ENCODE assay signal across 11 cellular contexts in the genomic region with DNA sequence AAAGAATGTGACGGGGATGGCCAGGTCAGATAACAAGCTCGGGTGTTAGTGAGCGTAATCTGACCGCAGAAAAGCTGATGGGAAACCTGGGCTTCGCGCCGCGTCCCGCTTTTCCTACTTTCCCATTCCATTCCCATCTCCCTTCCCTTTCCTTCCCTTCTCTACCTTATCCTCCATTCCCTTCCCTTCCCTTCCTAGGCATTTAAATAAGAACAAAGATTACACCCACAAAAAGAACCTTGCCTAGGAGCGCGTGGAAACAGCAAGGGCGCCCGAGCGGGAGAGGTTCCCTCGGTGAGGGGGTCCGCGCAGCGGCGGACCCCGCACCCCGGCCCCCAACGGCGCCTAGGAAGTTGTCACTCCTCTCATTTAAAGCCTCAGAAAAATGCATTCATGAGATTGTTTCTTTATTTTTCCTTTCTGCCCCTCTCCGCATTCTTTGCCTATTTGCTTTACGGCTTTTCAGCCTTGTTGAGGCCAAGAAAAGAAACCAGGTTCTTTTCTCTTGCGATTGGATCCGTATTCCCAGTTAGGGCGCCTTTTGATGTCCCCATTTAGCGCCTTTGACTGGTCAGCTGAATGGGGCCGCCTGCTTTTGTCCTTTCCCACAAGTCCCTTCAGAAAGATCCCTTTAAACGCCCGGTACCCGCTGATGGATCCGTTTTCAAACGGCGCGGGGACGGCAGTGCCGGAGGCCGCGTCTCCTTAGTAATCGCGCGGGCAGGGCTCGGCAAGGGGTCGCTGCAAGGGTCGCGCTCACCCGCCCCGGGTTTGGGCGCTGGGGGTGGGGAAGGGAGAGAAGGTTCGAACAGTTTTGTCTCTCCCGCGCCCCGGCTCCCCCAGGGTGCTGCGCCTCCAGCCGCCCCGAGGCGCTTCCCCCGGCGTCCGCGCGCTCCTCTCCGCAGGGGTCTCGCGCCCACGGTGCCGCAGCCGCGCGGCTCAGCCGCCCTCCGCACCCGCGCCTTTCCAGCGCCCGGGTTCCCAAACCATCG. TPM values are rescaled to one million over a fixed set of nuclear protein-coding genes. Genes with fewer than 3 reads are reported as not detected.
DNase-seq lines count a peak whose midpoint lies in the region; ATAC-seq, FAIRE-seq and TF ChIP-seq lines count a peak whose summit lies in the region.
"Had no signal": no experiment of that assay in that cellular context is flagged by ENCODE, and none has a peak within 500 bp of the region (broad histone marks: within the 10 kb centered on the region; RNA-seq: fewer than 3 reads in every experiment).

No MANE protein-coding gene starts in this region.

- TF ChIP-seq CTCF in astrocyte of the cerebellum (IDR thresholded peaks at IDR 0.05; ENCODE audit: low read depth, low read length, missing control alignments) (no peak), HepG2 (CRISPR knock-in tag; IDR thresholded peaks at IDR 0.05) (no peak), suprapubic skin (IDR thresholded peaks at IDR 0.05) (no peak)

- peaks cover 15% of the 10 kb centered on the region for H3K4me1 Mint-ChIP-seq in activated T-cell treated with anti-CD3 and anti-CD28 coated beads, Interleukin-2, amount 50 U/mL, for 4 hours (ENCODE audit: low read depth)

- H3K27me3 Mint-ChIP-seq in activated T-cell treated with anti-CD3 and anti-CD28 coated beads, Interleukin-2, amount 50 U/mL, for 4 hours (ENCODE audit: low read depth), result peaks cover 68% of the 10 kb centered on the region

- ATAC-seq in activated T-cell treated with anti-CD3 and anti-CD28 coated beads, Interleukin-2, amount 50 U/mL, for 4 hours, result no peak
- ATAC-seq in HepG2 (no peak), HG03571 (IDR thresholded peaks at IDR 0.05; ENCODE audit: unreplicated experiment) (no peak)

- peak overlapping the region; percentile 70 for H3K4me3 Mint-ChIP-seq in activated T-cell treated with anti-CD3 and anti-CD28 coated beads, Interleukin-2, amount 50 U/mL, for 4 hours

- no peaks in the 10 kb centered on the region for H4K20me1 ChIP-seq in HepG2 (ENCODE audit: insufficient read depth, low read length)

- H3K27ac ChIP-seq in HepG2 (ENCODE audit: extremely low read length, insufficient read depth, low read length) (no peak overlapping the region), suprapubic skin (no peak overlapping the region)

- no peak for TF ChIP-seq EP300 in HepG2 (IDR thresholded peaks at IDR 0.05; ENCODE audit: low read depth in 2 of 2, low read length in 2 of 2)
- no peak for TF ChIP-seq EP300 in HepG2 (CRISPR knock-in tag; IDR thresholded peaks at IDR 0.05; ENCODE audit: borderline replicate concordance)
- TF ChIP-seq EP300 in suprapubic skin (IDR thresholded peaks at IDR 0.05), result no peak

- FAIRE-seq in HepG2 (lab: Jason Lieb, UNC), result no peak

- H3K4me3 ChIP-seq in astrocyte of the cerebellum (ENCODE audit: low read depth, low read length) (peak overlapping the region; percentile 29), HepG2 (replicated peaks in 1 of 3; ENCODE audit: insufficient read depth in 1 of 3, low read depth in 2 of 3, low read length in 3 of 3) (no peak overlapping the region), suprapubic skin (peak overlapping the region; percentile 47)

- intact Hi-C loops in HepG2 (cut with micrococcal nuclease; ENCODE audit: unreplicated experiment), result no loop called here

- in situ Hi-C loops in astrocyte of the cerebellum (cut with HindIII; ENCODE audit: low sequenced_read_pairs), result loop anchor here (25.0 kb wide), 2 partner anchors 169 to 594 kb away; no protein-coding TSS in a partner anchor
- in situ Hi-C loops in HepG2 (cut with HindIII; ENCODE audit: extremely low pct_ligation_motif_present, low pct_unique_long_range_greater_than_20kb), result loop anchor here (10.0 kb wide), 1 partner anchor 616 kb away; no protein-coding TSS in a partner anchor

- no peaks in the 10 kb centered on the region for H3K79me2 ChIP-seq in HepG2 (ENCODE audit: insufficient read depth, low read length)

- 64% methylated on average over 61 of the region's 79 CpGs for WGBS in HepG2 (ENCODE audit: low lambda C conversion rate)
- 3% methylated on average over 39 of the region's 79 CpGs for WGBS in suprapubic skin

- POLR2A ChIA-PET in HepG2 (lab: Yijun Ruan, JAX), result no interaction called here

- TF ChIP-seq RAD21 in HepG2 (CRISPR knock-in tag; IDR thresholded peaks at IDR 0.05), result no peak

- TF ChIP-seq POLR2A in HepG2 (IDR thresholded peaks at IDR 0.05; ENCODE audit: insufficient read depth in 1 of 2, low read depth in 2 of 2, low read length in 2 of 2) (no peak), suprapubic skin (IDR thresholded peaks at IDR 0.05) (no peak)

- H2AFZ ChIP-seq in HepG2 (ENCODE audit: low read length), result no peak overlapping the region

- H3K9me3 Mint-ChIP-seq in activated T-cell treated with anti-CD3 and anti-CD28 coated beads, Interleukin-2, amount 50 U/mL, for 4 hours, result no peaks in the 10 kb centered on the region

- H3K9me3 ChIP-seq in HepG2 (ENCODE audit: low read length) (no peaks in the 10 kb centered on the region), suprapubic skin (no peaks in the 10 kb centered on the region)

- no peak for DNase-seq in activated T-cell treated with anti-CD3 and anti-CD28 coated beads, Interleukin-2, amount 50 U/mL, for 4 hours
- DNase-seq in activated T-cell treated with anti-CD3 and anti-CD28 coated beads for 4 hours, result no peak
- no peak for DNase-seq in astrocyte of the cerebellum (ENCODE audit: low read depth)
- DNase-seq in HepG2 (ENCODE audit: low spot score), result no peak
- no peak for DNase-seq in suprapubic skin (ENCODE audit: low spot score in 2 of 2)
- no peak for DNase-seq in NCI-H1694 treated with DMSO at 0.1 percent for 48 hours (lab: John Stamatoyannopoulos, UW)
- DNase-seq in NCI-H128 (lab: John Stamatoyannopoulos, UW; ENCODE audit: unreplicated experiment), result no peak
- DNase-seq: cortex of kidney; RPMI8226; stimulated activated CD4-positive, alpha-beta T cell treated with anti-CD3 and anti-CD28 coated beads, Interleukin-1b, Interleukin-23, amount 100 ng/mL, for 48 hours had no signal

- H3K27me3 ChIP-seq in HepG2 (ENCODE audit: control insufficient read depth in 1 of 2, insufficient read depth in 2 of 2, low read length in 2 of 2), result peaks cover 0 to 23% of the 10 kb centered on the region in 2 experiments
- peaks cover 89% of the 10 kb centered on the region for H3K27me3 ChIP-seq in suprapubic skin

- no TSS peak for BruUV-seq in HepG2 (replicated peaks; lab: Mats Ljungman, UMichigan)

- no peak overlapping the region for H3K4me2 ChIP-seq in HepG2 (ENCODE audit: low read depth, low read length)

- CTCF ChIA-PET in HepG2 (lab: Yijun Ruan, JAX; ENCODE audit: low intra/inter-chr PET ratio, low total read pairs), result no interaction called here

- no peaks in the 10 kb centered on the region for H3K36me3 Mint-ChIP-seq in activated T-cell treated with anti-CD3 and anti-CD28 coated beads, Interleukin-2, amount 50 U/mL, for 4 hours (ENCODE audit: insufficient read depth)

- no peak overlapping the region for H3K9ac ChIP-seq in HepG2 (ENCODE audit: insufficient read depth, low read depth, low read length)

- H3K4me1 ChIP-seq in HepG2 (ENCODE audit: insufficient read depth, low read length), result peaks cover 16% of the 10 kb centered on the region
- H3K4me1 ChIP-seq in suprapubic skin, result peaks cover 29% of the 10 kb centered on the region

- H3K36me3 ChIP-seq in HepG2 (replicated peaks in 1 of 2; ENCODE audit: control insufficient read depth in 1 of 2, insufficient read depth in 2 of 2, low read length in 2 of 2), result no peaks in the 10 kb centered on the region
- no peaks in the 10 kb centered on the region for H3K36me3 ChIP-seq in suprapubic skin

TF ChIP-seq in HepG2, 621 proteins besides CTCF, POLR2A, EP300 and RAD21:
- TF ChIP-seq ZNF101 (CRISPR knock-in tag; IDR thresholded peaks at IDR 0.05; ENCODE audit: borderline replicate concordance, low read depth) (no peak), HNRNPK (IDR thresholded peaks at IDR 0.05; ENCODE audit: low read depth, low read length, poor library complexity, severe bottlenecking) (peak; percentile 13)

RNA-seq across cellular contexts. Expression of gene TMEM33, which starts 54.1 kb away (rescaled TPM):
- 100 to 1,000 TPM in 1 of 3 donors, 10 to 100 TPM in 2; 89.1 to 103 (median 99.4) TPM for total RNA-seq in activated T-cell treated with anti-CD3 and anti-CD28 coated beads, Interleukin-2, amount 50 U/mL, for 4 hours
- total RNA-seq in HepG2 (2016; rRNA removed; fragmentation: Illumina TruSeq; extraction: Trizol), result 51.6 and 66.6 TPM in 2 replicates
- 6.1 and 7.9 TPM in 2 replicates for total RNA-seq in HepG2 (2016; cell fraction: cytosol; rRNA removed; fragmentation: Illumina TruSeq; extraction: Trizol; ENCODE audit: low read depth)
- total RNA-seq in HepG2 (2016; cell fraction: insoluble cytoplasmic fraction; rRNA removed; fragmentation: Illumina TruSeq; extraction: Trizol), result 53.3 and 58.7 TPM in 2 replicates
- 17.7 and 20.2 TPM in 2 replicates for total RNA-seq in HepG2 (2016; cell fraction: membrane; rRNA removed; fragmentation: Illumina TruSeq; extraction: Trizol)
- 56.2 and 69.6 TPM in 2 replicates for total RNA-seq in HepG2 (2016; cell fraction: nucleus; rRNA removed; fragmentation: Illumina TruSeq; extraction: Trizol)
- polyA plus RNA-seq in HepG2 (2011; rRNA removed), result 36.1 and 40.1 TPM in 2 replicates
- polyA plus RNA-seq in HepG2 (2011; cell fraction: cytosol; rRNA removed), result 24.4 and 32.3 TPM in 2 replicates
- polyA plus RNA-seq in HepG2 (2011; cell fraction: nucleus; rRNA removed), result 9.6 and 12.2 TPM in 2 replicates
- 20.5 and 27.5 TPM in 2 replicates for polyA plus RNA-seq in HepG2 (2012)
- polyA plus RNA-seq in HepG2 (2016; cell fraction: cytosol; fragmentation: Illumina TruSeq; extraction: Trizol; ENCODE audit: low read depth), result 7.0 and 7.2 TPM in 2 replicates
- polyA plus RNA-seq in HepG2 (2016; cell fraction: insoluble cytoplasmic fraction; fragmentation: Illumina TruSeq; extraction: Trizol; ENCODE audit: low read depth), result 34.2 and 35.6 TPM in 2 replicates
- polyA plus RNA-seq in HepG2 (2016; cell fraction: membrane; fragmentation: Illumina TruSeq; extraction: Trizol; ENCODE audit: low read depth), result 12.0 and 13.3 TPM in 2 replicates
- polyA plus RNA-seq in HepG2 (2016; cell fraction: nucleus; fragmentation: Illumina TruSeq; extraction: Trizol; ENCODE audit: insufficient read depth, low read depth), result 54.9 and 61.4 TPM in 2 replicates
- 182 and 425 TPM in 2 replicates for polyA minus RNA-seq in HepG2 (2011; rRNA and poly(A)+ RNA removed; ENCODE audit: low replicate concordance)
- polyA minus RNA-seq in HepG2 (2011; cell fraction: cytosol; rRNA and poly(A)+ RNA removed), result 46.3 and 60.5 TPM in 2 replicates
- 35.8 and 42.9 TPM in 2 replicates for polyA minus RNA-seq in HepG2 (2011; cell fraction: nucleus; rRNA and poly(A)+ RNA removed)
- 10 to 100 TPM; 46.3 to 58.3 (median 55.1) TPM for total RNA-seq in suprapubic skin

Comparison
In these comparisons a context has a peak if more than half of its experiments do, and no peak if none do; other contexts are left out.
1. H3K4me3 ChIP-seq: peak in astrocyte of the cerebellum (single experiment) and suprapubic skin (single experiment); none in HepG2 (0 of 3).